In genomic region chr13:71605744-71606143, GRCh38 we compare ENCODE assay signal across 14 cellular contexts.
A peak's percentile ranks its signal among the peaks of the same experiment; 100 is the strongest.
DNase-seq lines count a peak whose midpoint lies in the region; ATAC-seq and TF ChIP-seq lines count a peak whose summit lies in the region.
"Had no signal": no experiment of that assay in that cellular context is flagged by ENCODE, and none has a peak within 500 bp of the region (broad histone marks: within the 10 kb centered on the region; RNA-seq: fewer than 3 reads in every experiment).

No MANE protein-coding gene starts in this region.

- H3K27me3 ChIP-seq in CD4-positive, alpha-beta T cell (ENCODE audit: control insufficient read depth, insufficient read depth, low read length): no peaks in the 10 kb centered on the region

- no peaks in the 10 kb centered on the region for H3K27me3 Mint-ChIP-seq in CD4-positive, alpha-beta T cell
- peaks cover 50% of the 10 kb centered on the region for H3K27me3 Mint-ChIP-seq in MCF 10A (ENCODE audit: insufficient read depth, unreplicated experiment)

- intact Hi-C loops in CD4-positive, alpha-beta T cell (cut with DNase I, micrococcal nuclease): no loop called here
- intact Hi-C loops in Right ventricle myocardium inferior (cut with DNase I) (no loop called here), MCF 10A (cut with micrococcal nuclease) (no loop called here)

- DNase-seq in DMS53 (lab: John Stamatoyannopoulos, UW) (peak; percentile 27), DMS53 treated with DMSO at 0.1 percent for 48 hours (lab: John Stamatoyannopoulos, UW; ENCODE audit: unreplicated experiment) (no peak), NCI-H748 treated with DMSO at 0.1 percent for 48 hours (lab: John Stamatoyannopoulos, UW) (peak; percentile 68), epithelial cell of esophagus (ENCODE audit: low read depth) (peak; percentile 30), Right ventricle myocardium inferior (ENCODE audit: missing footprints) (no peak), MCF 10A (ENCODE audit: unreplicated experiment) (no peak)
- DNase-seq in CD4-positive, alpha-beta T cell: no peak
- DNase-seq: CD8-positive, alpha-beta T cell; EL; Karpas-422; MM.1S; NCI-H446; NCI-H82 had no signal

- H3K9me3 ChIP-seq in HEK293 (ENCODE audit: control insufficient read depth, insufficient read depth, low read depth, low read length): no peaks in the 10 kb centered on the region
- H3K9me3 ChIP-seq in CD4-positive, alpha-beta T cell (ENCODE audit: control insufficient read depth, low read length): no peaks in the 10 kb centered on the region

- BruUV-seq in MCF 10A (replicated peaks; lab: Mats Ljungman, UMichigan): no TSS peak

- CTCF ChIA-PET in HEK293 (lab: Yijun Ruan, JAX) (no interaction called here), MCF 10A (lab: Yijun Ruan, JAX) (no interaction called here)
- CTCF ChIA-PET in CD4-positive, alpha-beta T cell (lab: Charles Lee): no interaction called here

- H3K4me3 ChIP-seq in HEK293 (ENCODE audit: low read depth, low read length) (no peak overlapping the region), epithelial cell of esophagus (ENCODE audit: low read length) (no peak overlapping the region)

- no peak for ATAC-seq in CD4-positive, alpha-beta T cell (ENCODE audit: poor library complexity)
- no peak for ATAC-seq in Right ventricle myocardium inferior
- ATAC-seq: CD8-positive, alpha-beta T cell had no signal

- H3K36me3 Mint-ChIP-seq in CD4-positive, alpha-beta T cell (ENCODE audit: low read depth): no peaks in the 10 kb centered on the region
- H3K36me3 Mint-ChIP-seq in MCF 10A (ENCODE audit: insufficient read depth, unreplicated experiment): no peaks in the 10 kb centered on the region
- H3K36me3 Mint-ChIP-seq: CD8-positive, alpha-beta T cell had no signal

- no peaks in the 10 kb centered on the region for H3K36me3 ChIP-seq in HEK293 (ENCODE audit: control insufficient read depth in 2 of 2, insufficient read depth in 1 of 2, low read length in 2 of 2)

- no peak overlapping the region for H3K27ac ChIP-seq in HEK293 (ENCODE audit: extremely low read depth, low read depth, low read length)
- no peak overlapping the region for H3K27ac ChIP-seq in CD4-positive, alpha-beta T cell (ENCODE audit: low read depth, low read length)

- no peak overlapping the region for H3K27ac Mint-ChIP-seq in CD4-positive, alpha-beta T cell
- no peak overlapping the region for H3K27ac Mint-ChIP-seq in MCF 10A (ENCODE audit: low read depth, unreplicated experiment)
- H3K27ac Mint-ChIP-seq: CD8-positive, alpha-beta T cell had no signal

- no peak for TF ChIP-seq CTCF in HEK293 (tag by site-specific recombination; IDR thresholded peaks at IDR 0.05)
- TF ChIP-seq CTCF in epithelial cell of esophagus (IDR thresholded peaks at IDR 0.05; ENCODE audit: insufficient read depth, low read depth, low read length, missing control alignments): no peak
- no peak for TF ChIP-seq CTCF in CD4-positive, alpha-beta T cell (IDR thresholded peaks at IDR 0.05)
- no peak for TF ChIP-seq CTCF in MCF 10A (IDR thresholded peaks at IDR 0.05; ENCODE audit: unreplicated experiment)

- H3K9me3 Mint-ChIP-seq in CD4-positive, alpha-beta T cell: no peaks in the 10 kb centered on the region
- H3K9me3 Mint-ChIP-seq in MCF 10A (ENCODE audit: unreplicated experiment): no peaks in the 10 kb centered on the region
- H3K9me3 Mint-ChIP-seq: CD8-positive, alpha-beta T cell had no signal

- H3K4me1 ChIP-seq in HEK293 (ENCODE audit: control insufficient read depth, insufficient read depth, low read length): no peaks in the 10 kb centered on the region

- no peak overlapping the region for H3K4me3 Mint-ChIP-seq in CD4-positive, alpha-beta T cell
- H3K4me3 Mint-ChIP-seq in MCF 10A (ENCODE audit: unreplicated experiment): no peak overlapping the region
- H3K4me3 Mint-ChIP-seq: CD8-positive, alpha-beta T cell had no signal

- H3K4me1 Mint-ChIP-seq in CD4-positive, alpha-beta T cell (ENCODE audit: low read depth): no peaks in the 10 kb centered on the region
- no peaks in the 10 kb centered on the region for H3K4me1 Mint-ChIP-seq in MCF 10A (ENCODE audit: insufficient read depth, unreplicated experiment)

- POLR2A ChIA-PET in HEK293 (lab: Yijun Ruan, JAX) (no interaction called here), MCF 10A (lab: Yijun Ruan, JAX) (no interaction called here)
- POLR2A ChIA-PET in CD4-positive, alpha-beta T cell (lab: Charles Lee): no interaction called here

TF ChIP-seq in HEK293, 187 proteins besides CTCF, POLR2A, EP300 and RAD21 (continues in another document):
- TF ChIP-seq ZNF184 (tag by site-specific recombination; IDR thresholded peaks at IDR 0.05) (0 out of 2 replicates have a peak, but pooled peaks have one; percentile 51), ZNF366 (tag by site-specific recombination; conservative IDR thresholded peaks at IDR 0.05) (peak; percentile 42), ZNF561 (tag by site-specific recombination; IDR thresholded peaks at IDR 0.05; ENCODE audit: borderline replicate concordance) (peak; percentile 58; the same call in 1 of the 2 replicates), ZNF600 (tag by site-specific recombination; IDR thresholded peaks at IDR 0.05) (peak; percentile 81), ZNF558 (tag by site-specific recombination; IDR thresholded peaks at IDR 0.05) (peak; percentile 55; the same call in 1 of the 2 replicates), SP7 (tag by site-specific recombination; IDR thresholded peaks at IDR 0.05) (0 out of 2 replicates have a peak, but pooled peaks have one; percentile 64), ZNF664 (tag by site-specific recombination; IDR thresholded peaks at IDR 0.05) (peak; percentile 93), ZIC2 (tag by site-specific recombination; IDR thresholded peaks at IDR 0.05) (no peak), ZSCAN30 (tag by site-specific recombination; IDR thresholded peaks at IDR 0.05) (no peak), ZBTB20 (tag by site-specific recombination; IDR thresholded peaks at IDR 0.05) (no peak), ZBTB17 (tag by site-specific recombination; IDR thresholded peaks at IDR 0.05) (peak; percentile 62), ZNF248 (tag by site-specific recombination; IDR thresholded peaks at IDR 0.05) (no peak), HIC1 (tag by site-specific recombination; IDR thresholded peaks at IDR 0.05) (peak; percentile 60), ZNF211 (tag by site-specific recombination; IDR thresholded peaks at IDR 0.05; ENCODE audit: low read depth) (no peak), PRDM1 (tag by site-specific recombination; IDR thresholded peaks at IDR 0.05) (peak; percentile 83), ZNF529 (tag by site-specific recombination; IDR thresholded peaks at IDR 0.05; ENCODE audit: insufficient replicate concordance) (peak; percentile 42), FEZF1 (tag by site-specific recombination; IDR thresholded peaks at IDR 0.05) (peak; percentile 78), ZNF391 (tag by site-specific recombination; IDR thresholded peaks at IDR 0.05; ENCODE audit: borderline replicate concordance, low read depth) (peak; percentile 41; the same call in 1 of the 2 replicates), ZNF24 (tag by site-specific recombination; IDR thresholded peaks at IDR 0.05) (peak; percentile 37; the same call in 1 of the 2 replicates), ZNF660 (tag by site-specific recombination; IDR thresholded peaks at IDR 0.05) (peak; percentile 75; the same call in 1 of the 2 replicates)

Comparison
In these comparisons a context has a peak if more than half of its experiments do, and no peak if none do; other contexts are left out.
1. DNase-seq: peak in DMS53 (single experiment), NCI-H748 treated with DMSO at 0.1 percent for 48 hours (single experiment) and epithelial cell of esophagus (single experiment); none in DMS53 treated with DMSO at 0.1 percent for 48 hours (single experiment), CD4-positive, alpha-beta T cell (0 of 10), Right ventricle myocardium inferior (single experiment) and MCF 10A (single experiment).